In the genomic region with DNA sequence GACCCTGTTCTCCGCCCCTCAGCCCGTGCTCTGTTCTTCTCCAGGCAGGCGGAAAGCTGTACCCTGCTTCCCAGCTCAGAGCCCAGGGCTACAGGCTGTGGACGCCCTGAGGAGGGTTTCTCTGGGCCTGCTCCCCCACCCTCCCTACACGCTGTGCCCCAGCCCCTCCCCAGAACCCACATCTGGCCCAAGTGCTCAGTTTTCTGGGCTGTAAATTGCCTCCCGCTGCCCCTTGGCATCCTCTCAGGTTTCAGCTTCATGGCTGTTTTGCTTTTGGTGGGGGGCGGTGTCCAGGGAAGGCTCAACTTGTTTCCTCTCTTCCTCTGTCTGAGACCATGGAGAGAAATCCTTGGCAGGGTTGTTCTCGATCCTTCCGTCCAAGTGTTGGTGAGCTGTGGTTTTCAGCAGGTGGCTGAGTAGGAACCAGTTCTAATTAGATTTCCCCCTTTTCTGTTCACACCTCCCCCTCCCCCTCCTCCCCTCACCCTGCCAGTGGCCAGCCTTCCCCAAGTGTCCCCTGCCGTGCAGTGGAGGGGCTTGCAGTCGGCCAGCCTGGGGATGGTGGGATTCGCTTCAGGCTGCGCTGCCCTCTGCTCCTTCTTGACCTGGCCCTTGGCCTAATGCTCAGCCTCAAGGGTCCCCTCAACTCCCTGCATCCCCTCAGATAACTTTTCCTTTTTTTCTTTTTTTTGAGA, we compare ENCODE assay signal across 26 cellular contexts.
A peak's percentile ranks its signal among the peaks of the same experiment; 100 is the strongest.
DNase-seq lines count a peak whose midpoint lies in the region; ATAC-seq and TF ChIP-seq lines count a peak whose summit lies in the region.
"Had no signal": no experiment of that assay in that cellular context is flagged by ENCODE, and none has a peak within 500 bp of the region (broad histone marks: within the 10 kb centered on the region; RNA-seq: fewer than 3 reads in every experiment).

No MANE protein-coding gene starts in this region.

- H3K4me3 ChIP-seq in BLaER1 (no peak overlapping the region), GM23338 (no peak overlapping the region), astrocyte of the spinal cord (ENCODE audit: low read depth, low read length) (no peak overlapping the region)
- H3K4me3 ChIP-seq: adrenal gland, breast epithelium, K562, lung, SJSA1, upper lobe of right lung had no signal

- no peak for DNase-seq in GM23338 (ENCODE audit: low spot score)
- DNase-seq in astrocyte of the spinal cord (ENCODE audit: low read depth, low spot score): peak; percentile 35
- DNase-seq in nephron progenitor cell: peak; percentile 51
- DNase-seq in CD14-positive monocyte (ENCODE audit: low spot score): no peak
- DNase-seq in CD1c-positive myeloid dendritic cell (ENCODE audit: extremely low spot score): no peak
- DNase-seq: activated B cell treated with CpG ODN at 0.5 μM for 24 hours; activated CD4-positive, alpha-beta T cell treated with anti-CD3 and anti-CD28 coated beads, Interleukin-2, amount 50 U/mL, for 1 hour; activated naive CD4-positive, alpha-beta T cell treated with Interleukin-2 at 50 U/mL for 16 hours; activated T-cell treated with anti-CD3 and anti-CD28 coated beads, Interleukin-2, amount 50 U/mL, for 72 hours; adrenal gland; CD4-positive, alpha-beta T cell; effector CD8-positive, alpha-beta T cell; erythroblast; H7; head of caudate nucleus; NCI-H510A treated with DMSO at 0.1 percent for 48 hours; stimulated activated CD4-positive, alpha-beta T cell treated with anti-CD3 and anti-CD28 coated beads, Interleukin-4, amount 100 ng/mL, for 4 hours; upper lobe of right lung had no signal

- H3K27me3 Mint-ChIP-seq in GM23338 (ENCODE audit: insufficient read depth, low read depth, poor library complexity): peaks cover 18% of the 10 kb centered on the region
- H3K27me3 Mint-ChIP-seq in nephron progenitor cell (ENCODE audit: low read depth, poor library complexity): peaks cover 14% of the 10 kb centered on the region
- peaks cover 13 to 66% (median 59%) of the 10 kb centered on the region in 3 donors for H3K27me3 Mint-ChIP-seq in CD14-positive monocyte (ENCODE audit: low read depth in 3 of 3)

- no peaks in the 10 kb centered on the region; the same call in 1 of the 2 replicates for H3K79me2 ChIP-seq in GM23338 (replicated peaks; ENCODE audit: insufficient read depth)

- H3K27me3 ChIP-seq in BLaER1 (no peaks in the 10 kb centered on the region), GM23338 (ENCODE audit: insufficient read depth) (no peaks in the 10 kb centered on the region)
- H3K27me3 ChIP-seq: adrenal gland, breast epithelium, SJSA1, upper lobe of right lung had no signal

- intact Hi-C loops in CD14-positive monocyte (cut with micrococcal nuclease): no loop called here

- H3K9ac ChIP-seq in BLaER1: 0 out of 2 replicates have a peak overlapping the region, but pooled peaks have one; percentile 19

- H3K9me2 ChIP-seq in GM23338 (ENCODE audit: insufficient read depth): no peaks in the 10 kb centered on the region

- H3K9me3 Mint-ChIP-seq in GM23338: no peaks in the 10 kb centered on the region
- peaks cover 4% of the 10 kb centered on the region for H3K9me3 Mint-ChIP-seq in nephron progenitor cell
- peaks cover 0 to 2% (median 0%) of the 10 kb centered on the region in 7 donors for H3K9me3 Mint-ChIP-seq in CD14-positive monocyte
- H3K9me3 Mint-ChIP-seq: activated B cell treated with CpG ODN at 0.5 μM for 24 hours; activated T-cell treated with anti-CD3 and anti-CD28 coated beads, Interleukin-2, amount 50 U/mL, for 72 hours; CD4-positive, alpha-beta T cell; neural crest cell; stimulated activated memory B cell treated with anti-CD40 and anti-IgM and Interleukin-4, amounts not matched to agents 10 μg/mL and 1 μg/mL and 100 μg/mL, for 72 hours had no signal

- peak overlapping the region; percentile 72; the same call in 1 of the 2 replicates for H3K27ac Mint-ChIP-seq in GM23338
- H3K27ac Mint-ChIP-seq in nephron progenitor cell: peak overlapping the region; percentile 90
- no peak overlapping the region for H3K27ac Mint-ChIP-seq in CD14-positive monocyte
- H3K27ac Mint-ChIP-seq: activated B cell treated with CpG ODN at 0.5 μM for 24 hours; activated T-cell treated with anti-CD3 and anti-CD28 coated beads, Interleukin-2, amount 50 U/mL, for 72 hours; CD4-positive, alpha-beta T cell; stimulated activated memory B cell treated with anti-CD40 and anti-IgM and Interleukin-4, amounts not matched to agents 10 μg/mL and 1 μg/mL and 100 μg/mL, for 72 hours had no signal

- H2AFZ ChIP-seq in GM23338: no peak overlapping the region

- H4K20me1 ChIP-seq in BLaER1 (peaks cover 39% of the 10 kb centered on the region), GM23338 (replicated peaks; ENCODE audit: insufficient read depth) (no peaks in the 10 kb centered on the region)

- H3K4me3 Mint-ChIP-seq in GM23338: peak overlapping the region; percentile 14; the same call in 1 of the 3 replicates
- peak overlapping the region; percentile 69 for H3K4me3 Mint-ChIP-seq in nephron progenitor cell
- H3K4me3 Mint-ChIP-seq in CD14-positive monocyte: no peak overlapping the region
- H3K4me3 Mint-ChIP-seq: activated B cell treated with CpG ODN at 0.5 μM for 24 hours; activated T-cell treated with anti-CD3 and anti-CD28 coated beads, Interleukin-2, amount 50 U/mL, for 72 hours; CD4-positive, alpha-beta T cell; neural crest cell; stimulated activated memory B cell treated with anti-CD40 and anti-IgM and Interleukin-4, amounts not matched to agents 10 μg/mL and 1 μg/mL and 100 μg/mL, for 72 hours had no signal

- ATAC-seq in GM23338 (peak; percentile 6; the same call in 2 of the 3 replicates), HG02678 (IDR thresholded peaks at IDR 0.05; ENCODE audit: unreplicated experiment) (no peak)
- ATAC-seq: activated T-cell treated with anti-CD3 and anti-CD28 coated beads, Interleukin-2, amount 50 U/mL, for 72 hours; K562; stimulated activated memory B cell treated with anti-CD40 and anti-IgM and Interleukin-4, amounts not matched to agents 10 μg/mL and 1 μg/mL and 100 μg/mL, for 72 hours; upper lobe of right lung had no signal

- no peaks in the 10 kb centered on the region; the same call in 2 of the 3 replicates for H3K36me3 Mint-ChIP-seq in GM23338 (ENCODE audit: low read depth)
- H3K36me3 Mint-ChIP-seq in nephron progenitor cell (ENCODE audit: low read depth): peaks cover 4% of the 10 kb centered on the region
- no peaks in the 10 kb centered on the region for H3K36me3 Mint-ChIP-seq in CD14-positive monocyte
- H3K36me3 Mint-ChIP-seq: stimulated activated memory B cell treated with anti-CD40 and anti-IgM and Interleukin-4, amounts not matched to agents 10 μg/mL and 1 μg/mL and 100 μg/mL, for 72 hours had no signal

- peaks cover 53% of the 10 kb centered on the region for H3K4me1 ChIP-seq in BLaER1
- peaks cover 20% of the 10 kb centered on the region; the same call in 1 of the 2 replicates for H3K4me1 ChIP-seq in GM23338 (ENCODE audit: insufficient read depth)
- H3K4me1 ChIP-seq: adrenal gland had no signal

- H3K36me3 ChIP-seq in BLaER1: no peaks in the 10 kb centered on the region
- H3K36me3 ChIP-seq in GM23338 (ENCODE audit: insufficient read depth): no peaks in the 10 kb centered on the region
- H3K36me3 ChIP-seq: adrenal gland, breast epithelium, SJSA1, upper lobe of right lung had no signal

- no peaks in the 10 kb centered on the region for H3F3A ChIP-seq in GM23338 (replicated peaks; ENCODE audit: low read depth)

- H3K4me1 Mint-ChIP-seq in GM23338 (peaks cover 43% of the 10 kb centered on the region), nephron progenitor cell (peaks cover 86% of the 10 kb centered on the region), CD14-positive monocyte (no peaks in the 10 kb centered on the region)
- H3K4me1 Mint-ChIP-seq: activated B cell treated with CpG ODN at 0.5 μM for 24 hours; stimulated activated memory B cell treated with anti-CD40 and anti-IgM and Interleukin-4, amounts not matched to agents 10 μg/mL and 1 μg/mL and 100 μg/mL, for 72 hours had no signal

- H3K27ac ChIP-seq in BLaER1: peak overlapping the region; percentile 18; the same call in 1 of the 2 replicates
- H3K27ac ChIP-seq in GM23338 (ENCODE audit: low read depth): no peak overlapping the region
- H3K27ac ChIP-seq: adrenal gland, breast epithelium, SJSA1, upper lobe of right lung had no signal

- H3K4me2 ChIP-seq in BLaER1 (peak overlapping the region; percentile 61), GM23338 (peak overlapping the region; percentile 48; the same call in 1 of the 2 replicates)

- TF ChIP-seq CTCF in GM23338 (conservative IDR thresholded peaks at IDR 0.05; ENCODE audit: low read depth in 2 of 2) (no peak), astrocyte of the spinal cord (IDR thresholded peaks at IDR 0.05; ENCODE audit: low read depth, low read length) (no peak), nephron progenitor cell (IDR thresholded peaks at IDR 0.05) (no peak), CD14-positive monocyte (IDR thresholded peaks at IDR 0.05) (no peak)

- in situ Hi-C loops in astrocyte of the spinal cord (cut with HindIII; ENCODE audit: low sequenced_read_pairs): no loop called here

- H3K9me3 ChIP-seq in BLaER1: no peaks in the 10 kb centered on the region
- H3K9me3 ChIP-seq: adrenal gland, breast epithelium, SJSA1, upper lobe of right lung had no signal

TF ChIP-seq in GM23338, 12 proteins besides CTCF, POLR2A, EP300 and RAD21 (continues in another document):
- TF ChIP-seq, protein P1, sequence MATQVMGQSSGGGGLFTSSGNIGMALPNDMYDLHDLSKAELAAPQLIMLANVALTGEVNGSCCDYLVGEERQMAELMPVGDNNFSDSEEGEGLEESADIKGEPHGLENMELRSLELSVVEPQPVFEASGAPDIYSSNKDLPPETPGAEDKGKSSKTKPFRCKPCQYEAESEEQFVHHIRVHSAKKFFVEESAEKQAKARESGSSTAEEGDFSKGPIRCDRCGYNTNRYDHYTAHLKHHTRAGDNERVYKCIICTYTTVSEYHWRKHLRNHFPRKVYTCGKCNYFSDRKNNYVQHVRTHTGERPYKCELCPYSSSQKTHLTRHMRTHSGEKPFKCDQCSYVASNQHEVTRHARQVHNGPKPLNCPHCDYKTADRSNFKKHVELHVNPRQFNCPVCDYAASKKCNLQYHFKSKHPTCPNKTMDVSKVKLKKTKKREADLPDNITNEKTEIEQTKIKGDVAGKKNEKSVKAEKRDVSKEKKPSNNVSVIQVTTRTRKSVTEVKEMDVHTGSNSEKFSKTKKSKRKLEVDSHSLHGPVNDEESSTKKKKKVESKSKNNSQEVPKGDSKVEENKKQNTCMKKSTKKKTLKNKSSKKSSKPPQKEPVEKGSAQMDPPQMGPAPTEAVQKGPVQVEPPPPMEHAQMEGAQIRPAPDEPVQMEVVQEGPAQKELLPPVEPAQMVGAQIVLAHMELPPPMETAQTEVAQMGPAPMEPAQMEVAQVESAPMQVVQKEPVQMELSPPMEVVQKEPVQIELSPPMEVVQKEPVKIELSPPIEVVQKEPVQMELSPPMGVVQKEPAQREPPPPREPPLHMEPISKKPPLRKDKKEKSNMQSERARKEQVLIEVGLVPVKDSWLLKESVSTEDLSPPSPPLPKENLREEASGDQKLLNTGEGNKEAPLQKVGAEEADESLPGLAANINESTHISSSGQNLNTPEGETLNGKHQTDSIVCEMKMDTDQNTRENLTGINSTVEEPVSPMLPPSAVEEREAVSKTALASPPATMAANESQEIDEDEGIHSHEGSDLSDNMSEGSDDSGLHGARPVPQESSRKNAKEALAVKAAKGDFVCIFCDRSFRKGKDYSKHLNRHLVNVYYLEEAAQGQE (IDR thresholded peaks at IDR 0.05; ENCODE audit: unreplicated experiment): no peak
- TF ChIP-seq JUNB (IDR thresholded peaks at IDR 0.05; ENCODE audit: unreplicated experiment) (no peak), ZNF331 (CRISPR knock-in tag; IDR thresholded peaks at IDR 0.05; ENCODE audit: low read depth) (no peak)

Comparison
In these comparisons a context has a peak if more than half of its experiments do, and no peak if none do; other contexts are left out.
1. DNase-seq: peak in astrocyte of the spinal cord (single experiment) and nephron progenitor cell (single experiment); none in GM23338 (single experiment), CD14-positive monocyte (single experiment) and CD1c-positive myeloid dendritic cell (single experiment).
2. H3K27ac Mint-ChIP-seq: peak in GM23338 (single experiment) and nephron progenitor cell (single experiment); none in CD14-positive monocyte (0 of 7).
3. H3K4me3 Mint-ChIP-seq: peak in GM23338 (single experiment) and nephron progenitor cell (single experiment); none in CD14-positive monocyte (0 of 2).